ENCODE assay signal across 29 cellular contexts in genomic region chr9:113139953-113140352, GRCh38.
"Had no signal": no experiment of that assay in that cellular context is flagged by ENCODE, and none has a peak within 500 bp of the region (broad histone marks: within the 10 kb centered on the region; RNA-seq: fewer than 3 reads in every experiment).

No MANE protein-coding gene starts in this region.

- H3K36me3 ChIP-seq: brain microvascular endothelial cell, cardiac muscle cell had no signal

- H3K4me3 Mint-ChIP-seq: activated B cell treated with CpG ODN at 0.5 μM for 24 hours; activated CD4-positive, alpha-beta T cell treated with anti-CD3 and anti-CD28 coated beads, Interleukin-2, amount 10 ng/mL, durations not matched to agents 24 days and 14 days; activated naive CD4-positive, alpha-beta T cell treated with anti-CD3 and anti-CD28 coated beads for 36 hours; activated naive CD8-positive, alpha-beta T cell; activated T-helper 17 cell treated with anti-CD3 and anti-CD28 coated beads, Interleukin-2, amount 50 U/mL, for 72 hours; T-cell had no signal

- ATAC-seq: activated T-helper 17 cell treated with anti-CD3 and anti-CD28 coated beads, Interleukin-2, amount 50 U/mL, for 72 hours; Panc1; Right ventricle myocardium inferior; T-cell had no signal

- DNase-seq: activated B cell treated with CpG ODN at 0.5 μM for 24 hours; activated CD4-positive, alpha-beta T cell treated with anti-CD3 and anti-CD28 coated beads for 1 hour; activated CD4-positive, alpha-beta T cell treated with anti-CD3 and anti-CD28 coated beads, Interleukin-2, amount 10 ng/mL, durations not matched to agents 24 days and 14 days; activated CD4-positive, alpha-beta T cell treated with anti-CD3 and anti-CD28 coated beads, Interleukin-2, amount 50 U/mL, for 48 hours; activated gamma-delta T cell; activated naive CD4-positive, alpha-beta T cell treated with anti-CD3 and anti-CD28 coated beads for 36 hours; activated T-cell treated with anti-CD3 and anti-CD28 coated beads for 4 hours; activated T-cell treated with anti-CD3 and anti-CD28 coated beads, Interleukin-2, amount 50 U/mL, for 48 hours; brain microvascular endothelial cell; Kasumi-1; KBM-7; NCI-H1048; NCI-H1930; NCI-H2171; NCI-H226; NCI-H526; NCI-H774; OCI-M1; RPMI8226; T-cell; T-helper 2 cell; T1000 had no signal

- H3K4me3 ChIP-seq: cardiac muscle cell, SK-N-MC had no signal

- H3K27ac ChIP-seq: brain microvascular endothelial cell, cardiac muscle cell, SK-N-MC had no signal

- FAIRE-seq: TTC549 had no signal

- H3K27ac Mint-ChIP-seq: activated B cell treated with CpG ODN at 0.5 μM for 24 hours; activated CD4-positive, alpha-beta T cell treated with anti-CD3 and anti-CD28 coated beads, Interleukin-2, amount 10 ng/mL, durations not matched to agents 24 days and 14 days; activated naive CD4-positive, alpha-beta T cell treated with anti-CD3 and anti-CD28 coated beads for 36 hours; activated naive CD8-positive, alpha-beta T cell; activated T-helper 17 cell treated with anti-CD3 and anti-CD28 coated beads, Interleukin-2, amount 50 U/mL, for 72 hours; T-cell had no signal

- H3K27me3 ChIP-seq: brain microvascular endothelial cell, cardiac muscle cell had no signal

- H3K4me1 Mint-ChIP-seq: activated B cell treated with CpG ODN at 0.5 μM for 24 hours; activated T-helper 17 cell treated with anti-CD3 and anti-CD28 coated beads, Interleukin-2, amount 50 U/mL, for 72 hours; T-cell had no signal

- H3K9me3 Mint-ChIP-seq: activated T-helper 17 cell treated with anti-CD3 and anti-CD28 coated beads, Interleukin-2, amount 50 U/mL, for 72 hours had no signal
